12 cellular contexts compared by ENCODE assay signal in genomic region chr1:230186874-230187273, GRCh38.
DNase-seq lines count a peak whose midpoint lies in the region; ATAC-seq and TF ChIP-seq lines count a peak whose summit lies in the region.
"Had no signal": no experiment of that assay in that cellular context is flagged by ENCODE, and none has a peak within 500 bp of the region (broad histone marks: within the 10 kb centered on the region; RNA-seq: fewer than 3 reads in every experiment).

No MANE protein-coding gene starts in this region.

- H3K14ac ChIP-seq in neuronal stem cell (ENCODE audit: low read length), result no peak overlapping the region

- no peak for TF ChIP-seq EP300 in transverse colon (IDR thresholded peaks at IDR 0.05; ENCODE audit: low read depth)

- TF ChIP-seq POLR2A in transverse colon (IDR thresholded peaks at IDR 0.05), result no peak

- H2AFZ ChIP-seq in neuronal stem cell (ENCODE audit: low read length), result no peak overlapping the region

- peaks cover 28% of the 10 kb centered on the region for H3K36me3 Mint-ChIP-seq in activated naive CD4-positive, alpha-beta T cell treated with anti-CD3 and anti-CD28 coated beads, Interleukin-2, amount 50 U/mL, for 24 hours
- peaks cover 18% of the 10 kb centered on the region for H3K36me3 Mint-ChIP-seq in T-cell

- H3K36me3 ChIP-seq in endocrine pancreas (ENCODE audit: control insufficient read depth, insufficient read depth, low read length) (no peaks in the 10 kb centered on the region), transverse colon (no peaks in the 10 kb centered on the region), neuronal stem cell (replicated peaks in 1 of 2; ENCODE audit: control insufficient read depth in 2 of 2, insufficient read depth in 2 of 2, low read length in 2 of 2) (peaks cover 0 to 7% of the 10 kb centered on the region in 2 donors)
- H3K36me3 ChIP-seq: upper lobe of right lung had no signal

- H3K23ac ChIP-seq in neuronal stem cell (ENCODE audit: low read depth, low read length, poor library complexity), result no peak overlapping the region

- H3K27ac Mint-ChIP-seq in activated naive CD4-positive, alpha-beta T cell treated with anti-CD3 and anti-CD28 coated beads, Interleukin-2, amount 50 U/mL, for 24 hours, result no peak overlapping the region
- H3K27ac Mint-ChIP-seq in T-cell, result peak overlapping the region in 1 of 2 donors; percentile 31

- TF ChIP-seq CTCF in transverse colon (IDR thresholded peaks at IDR 0.05), result no peak

- in situ Hi-C loops in transverse colon (cut with MboI; ENCODE audit: low pct_ligation_motif_present in 1 of 4, low pct_unique_long_range_greater_than_20kb in 1 of 4, low sequenced_read_pairs in 3 of 4), result no loop called here

- H3K27me3 Mint-ChIP-seq in activated naive CD4-positive, alpha-beta T cell treated with anti-CD3 and anti-CD28 coated beads, Interleukin-2, amount 50 U/mL, for 24 hours, result no peaks in the 10 kb centered on the region
- H3K27me3 Mint-ChIP-seq in T-cell, result no peaks in the 10 kb centered on the region

- no peak overlapping the region for H2BK12ac ChIP-seq in neuronal stem cell (ENCODE audit: low read length)

- peaks cover 56% of the 10 kb centered on the region for H3K4me1 Mint-ChIP-seq in activated naive CD4-positive, alpha-beta T cell treated with anti-CD3 and anti-CD28 coated beads, Interleukin-2, amount 50 U/mL, for 24 hours
- peaks cover 40 to 56% (median 54%) of the 10 kb centered on the region in 3 donors for H3K4me1 Mint-ChIP-seq in T-cell

- H3K4ac ChIP-seq in neuronal stem cell (ENCODE audit: low read length), result no peak overlapping the region

- H3K4me2 ChIP-seq in neuronal stem cell (ENCODE audit: insufficient read depth, low read length, poor library complexity, severe bottlenecking), result no peak overlapping the region

- CTCF ChIA-PET in T-cell (lab: Charles Lee), result no interaction called here

- H3K4me3 Mint-ChIP-seq in activated naive CD4-positive, alpha-beta T cell treated with anti-CD3 and anti-CD28 coated beads, Interleukin-2, amount 50 U/mL, for 24 hours, result peak overlapping the region; percentile 28
- H3K4me3 Mint-ChIP-seq in T-cell, result peak overlapping the region in 1 of 3 donors; percentile 47

- POLR2A ChIA-PET in T-cell (lab: Charles Lee), result interaction anchor here in 1 of 2 donors (0.9 kb wide), 1 partner anchor 10 kb away, joined by 3 read pairs; no protein-coding TSS in a partner anchor

- H3K27ac ChIP-seq in transverse colon (peak overlapping the region in 3 of 4 donors; percentile 75 to 80 (median 78)), neuronal stem cell (replicated peaks; ENCODE audit: low read length) (no peak overlapping the region)
- H3K27ac ChIP-seq: upper lobe of right lung had no signal

- H3K27me3 ChIP-seq in endocrine pancreas (ENCODE audit: control insufficient read depth, insufficient read depth, low read length) (no peaks in the 10 kb centered on the region), transverse colon (no peaks in the 10 kb centered on the region), neuronal stem cell (ENCODE audit: control insufficient read depth in 3 of 3, insufficient read depth in 3 of 3, low read depth in 1 of 3, low read length in 3 of 3) (no peaks in the 10 kb centered on the region)
- H3K27me3 ChIP-seq: upper lobe of right lung had no signal

- no peak overlapping the region for H2BK5ac ChIP-seq in neuronal stem cell (ENCODE audit: low read length)

- H3K9me3 ChIP-seq in endocrine pancreas (ENCODE audit: control insufficient read depth, low read length) (no peaks in the 10 kb centered on the region), transverse colon (no peaks in the 10 kb centered on the region), neuronal stem cell (replicated peaks in 1 of 2; ENCODE audit: control insufficient read depth in 2 of 2, insufficient read depth in 1 of 2, low read depth in 1 of 2, low read length in 2 of 2) (peaks cover 3 to 16% of the 10 kb centered on the region in 2 donors)
- H3K9me3 ChIP-seq: upper lobe of right lung had no signal

- peak; percentile 36 to 68 (median 54) for ATAC-seq in T-cell (replicated peaks in 1 of 4)
- no peak for ATAC-seq in HG02973 (IDR thresholded peaks at IDR 0.05; ENCODE audit: unreplicated experiment)

- H3K9me3 Mint-ChIP-seq in activated naive CD4-positive, alpha-beta T cell treated with anti-CD3 and anti-CD28 coated beads, Interleukin-2, amount 50 U/mL, for 24 hours, result no peaks in the 10 kb centered on the region
- H3K9me3 Mint-ChIP-seq in T-cell, result peaks cover 0 to 6% (median 0%) of the 10 kb centered on the region in 3 donors

- WGBS in transverse colon (ENCODE audit: low coverage in 1 of 2), 2 donors, result 78 to 88% methylated on average over 2 to 4 of the region's 4 CpGs
- no CpG with 5 or more reads among the region's 4 CpGs for WGBS in neuronal stem cell (ENCODE audit: extremely low coverage in 2 of 2, insufficient read length in 2 of 2, insufficient replicate concordance in 1 of 2), 2 donors

- H3K4me1 ChIP-seq in endocrine pancreas (ENCODE audit: control insufficient read depth, insufficient read depth, low read length) (peaks cover 18% of the 10 kb centered on the region), transverse colon (peaks cover 16 to 44% (median 23%) of the 10 kb centered on the region in 4 donors), neuronal stem cell (ENCODE audit: control insufficient read depth in 2 of 2, insufficient read depth in 1 of 2, low read depth in 1 of 2, low read length in 2 of 2) (peaks cover 0 to 7% of the 10 kb centered on the region in 2 donors)

- no peak overlapping the region for H4K91ac ChIP-seq in neuronal stem cell (ENCODE audit: low read depth, low read length, poor library complexity)

- H3K79me1 ChIP-seq in neuronal stem cell (ENCODE audit: low read depth, low read length), result no peaks in the 10 kb centered on the region

- DNase-seq in activated naive CD4-positive, alpha-beta T cell treated with Interleukin-2 at 50 U/mL for 16 hours, result no peak
- peak in 1 of 34 experiments; percentile 7 for DNase-seq in T-cell
- no peak for DNase-seq in transverse colon
- no peak for DNase-seq in neuronal stem cell (ENCODE audit: low spot score)
- DNase-seq in DMS114 treated with DMSO at 0.1 percent for 48 hours (lab: John Stamatoyannopoulos, UW; ENCODE audit: unreplicated experiment), result no peak
- DNase-seq: activated CD4-positive, alpha-beta T cell treated with anti-CD3 and anti-CD28 coated beads for 1 hour; aorta; Right ventricle myocardium superior; upper lobe of right lung had no signal

- H3K18ac ChIP-seq in neuronal stem cell (ENCODE audit: low read length), result no peak overlapping the region

- H4K8ac ChIP-seq in neuronal stem cell (ENCODE audit: low read depth, low read length), result no peak overlapping the region

- H3K4me3 ChIP-seq in endocrine pancreas (ENCODE audit: control insufficient read depth, insufficient read depth, low read length) (peak overlapping the region; percentile 25), transverse colon (no peak overlapping the region), neuronal stem cell (ENCODE audit: low read length in 2 of 2) (no peak overlapping the region)
- H3K4me3 ChIP-seq: upper lobe of right lung had no signal

- no peak overlapping the region for H2BK120ac ChIP-seq in neuronal stem cell (ENCODE audit: low read depth, low read length)

- H3K9ac ChIP-seq in endocrine pancreas (ENCODE audit: control insufficient read depth, insufficient read depth, low read length), result no peak overlapping the region
- H3K9ac ChIP-seq in neuronal stem cell (ENCODE audit: low read depth, low read length, poor library complexity), result no peak overlapping the region

- no peak overlapping the region for H2BK15ac ChIP-seq in neuronal stem cell (ENCODE audit: low read length)

- intact Hi-C loops in transverse colon (cut with DNase I; ENCODE audit: low total_unique reads), result no loop called here

- no peak overlapping the region for H2AK5ac ChIP-seq in neuronal stem cell (ENCODE audit: low read depth, low read length)
